Comparison of ENCODE assay signal across 20 cellular contexts in the genomic region with DNA sequence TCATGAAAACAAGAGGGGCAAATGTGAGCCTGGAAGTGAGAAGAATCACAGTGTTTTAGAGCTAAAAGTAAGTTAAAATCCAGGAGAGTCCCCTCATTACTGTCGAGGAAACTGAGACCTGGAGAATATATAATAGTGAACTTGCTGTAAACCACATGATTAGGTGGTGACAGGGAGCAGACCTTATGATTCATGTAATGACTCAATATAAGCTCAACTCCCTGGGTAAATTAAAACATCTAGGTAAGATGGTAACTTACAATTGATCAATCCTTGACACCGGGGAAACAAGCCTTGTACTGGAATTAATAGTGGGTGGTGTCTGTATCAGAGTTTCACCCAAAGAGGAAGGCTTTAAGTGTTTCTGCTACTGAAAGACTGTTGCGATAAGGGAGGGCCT.
DNase-seq lines count a peak whose midpoint lies in the region; ATAC-seq and TF ChIP-seq lines count a peak whose summit lies in the region.
"Had no signal": no experiment of that assay in that cellular context is flagged by ENCODE, and none has a peak within 500 bp of the region (broad histone marks: within the 10 kb centered on the region; RNA-seq: fewer than 3 reads in every experiment).

No MANE protein-coding gene starts in this region.

- no peaks in the 10 kb centered on the region for H3K27me3 Mint-ChIP-seq in MCF 10A (ENCODE audit: insufficient read depth, unreplicated experiment)

- no peaks in the 10 kb centered on the region for H3K4me1 Mint-ChIP-seq in MCF 10A (ENCODE audit: insufficient read depth, unreplicated experiment)
- H3K4me1 Mint-ChIP-seq: CD4-positive, alpha-beta memory T cell; H9 had no signal

- dilution Hi-C loops in mammary epithelial cell (cut with HindIII; ENCODE audit: low sequenced_read_pairs) = no loop called here

- peak; percentile 93 for ATAC-seq in PC-3

- H3K4me3 Mint-ChIP-seq in MCF 10A (ENCODE audit: unreplicated experiment) = no peak overlapping the region
- H3K4me3 Mint-ChIP-seq: CD4-positive, alpha-beta memory T cell; H9 had no signal

- BruUV-seq in mammary epithelial cell (replicated peaks; lab: Mats Ljungman, UMichigan) (no TSS peak), MCF 10A (replicated peaks; lab: Mats Ljungman, UMichigan) (no TSS peak), PC-3 (replicated peaks; lab: Mats Ljungman, UMichigan) (no TSS peak)

- H4K20me1 ChIP-seq in mammary epithelial cell (ENCODE audit: insufficient read depth, low read length) = no peaks in the 10 kb centered on the region
- no peaks in the 10 kb centered on the region for H4K20me1 ChIP-seq in PC-3 (ENCODE audit: low read length)
- H4K20me1 ChIP-seq: BLaER1 had no signal

- H3F3A ChIP-seq in PC-3 (ENCODE audit: low read length, unreplicated experiment) = no peaks in the 10 kb centered on the region

- 62% methylated on average over 3 of the region's 3 CpGs for WGBS in mammary epithelial cell (ENCODE audit: low coverage, missing lambda C conversion rate)

- no peaks in the 10 kb centered on the region for H3K36me3 Mint-ChIP-seq in MCF 10A (ENCODE audit: insufficient read depth, unreplicated experiment)
- H3K36me3 Mint-ChIP-seq: CD4-positive, alpha-beta memory T cell had no signal

- in situ Hi-C loops in mammary epithelial cell (cut with MboI; ENCODE audit: low sequenced_read_pairs in 2 of 2) = no loop called here

- intact Hi-C loops in mammary epithelial cell (cut with micrococcal nuclease) (loop anchor here (10.0 kb wide), 1 partner anchor 107 kb away; no protein-coding TSS in a partner anchor), MCF 10A (cut with micrococcal nuclease) (no loop called here), PC-3 (cut with micrococcal nuclease) (no loop called here)

- no peaks in the 10 kb centered on the region for H3K4me1 ChIP-seq in mammary epithelial cell (ENCODE audit: insufficient read depth, low read length)
- H3K4me1 ChIP-seq in PC-3 (ENCODE audit: insufficient read depth, low read length) = peaks cover 34% of the 10 kb centered on the region
- H3K4me1 ChIP-seq: SJCRH30 had no signal

- H3K27ac ChIP-seq in mammary epithelial cell (ENCODE audit: insufficient read depth, low read depth, low read length) (no peak overlapping the region), PC-3 (ENCODE audit: low read length) (peak overlapping the region; percentile 69), caudate nucleus (ENCODE audit: low read depth, low read length) (peak overlapping the region; percentile 32)
- H3K27ac ChIP-seq: BLaER1, HL-60, SJCRH30 had no signal

- H3K27me3 ChIP-seq in mammary epithelial cell (ENCODE audit: insufficient read depth, low read length) = no peaks in the 10 kb centered on the region
- no peaks in the 10 kb centered on the region for H3K27me3 ChIP-seq in PC-3 (ENCODE audit: low read length)
- H3K27me3 ChIP-seq: BLaER1, SJCRH30 had no signal

- H3K27ac Mint-ChIP-seq in MCF 10A (ENCODE audit: low read depth, unreplicated experiment) = no peak overlapping the region
- H3K27ac Mint-ChIP-seq: CD4-positive, alpha-beta memory T cell; H9 had no signal

- no peaks in the 10 kb centered on the region for H3K36me3 ChIP-seq in mammary epithelial cell (ENCODE audit: insufficient read depth, low read length)
- H3K36me3 ChIP-seq in PC-3 (ENCODE audit: low read depth, low read length) = no peaks in the 10 kb centered on the region
- H3K36me3 ChIP-seq: BLaER1, SJCRH30 had no signal

- H3K4me3 ChIP-seq in mammary epithelial cell (replicated peaks in 1 of 3; ENCODE audit: insufficient read depth in 1 of 3, low read depth in 2 of 3, low read length in 3 of 3) (no peak overlapping the region), PC-3 (ENCODE audit: low read length) (0 out of 2 replicates have a peak overlapping the region, but pooled peaks have one; percentile 2)
- H3K4me3 ChIP-seq: BLaER1, SJCRH30 had no signal

- H2AFZ ChIP-seq in mammary epithelial cell (ENCODE audit: low read depth, low read length) (no peak overlapping the region), PC-3 (ENCODE audit: low read length) (0 out of 2 replicates have a peak overlapping the region, but pooled peaks have one; percentile 5)

- H3K9me3 Mint-ChIP-seq in MCF 10A (ENCODE audit: unreplicated experiment) = peaks cover 7% of the 10 kb centered on the region
- H3K9me3 Mint-ChIP-seq: H9 had no signal

- TF ChIP-seq CTCF in mammary epithelial cell (conservative IDR thresholded peaks at IDR 0.05 in 1 of 2, IDR thresholded peaks at IDR 0.05 in 1 of 2; ENCODE audit: extremely low read depth in 1 of 2, insufficient read depth in 1 of 2, low read depth in 1 of 2, low read length in 2 of 2) (no peak), MCF 10A (IDR thresholded peaks at IDR 0.05; ENCODE audit: unreplicated experiment) (no peak), PC-3 (conservative IDR thresholded peaks at IDR 0.05; ENCODE audit: low read depth, low read length) (no peak)

- H3K9me2 ChIP-seq in PC-3 (replicated peaks; ENCODE audit: low read length) = no peaks in the 10 kb centered on the region

- H3K79me2 ChIP-seq in mammary epithelial cell (ENCODE audit: insufficient read depth, low read length) (no peaks in the 10 kb centered on the region), PC-3 (ENCODE audit: low read length) (peaks cover 28% of the 10 kb centered on the region; the same call in 1 of the 2 replicates)

- no peaks in the 10 kb centered on the region for H3K9me3 ChIP-seq in mammary epithelial cell (replicated peaks; ENCODE audit: insufficient read depth, low read length)
- H3K9me3 ChIP-seq in PC-3 (ENCODE audit: low read length) = no peaks in the 10 kb centered on the region
- H3K9me3 ChIP-seq: BLaER1, SJCRH30 had no signal

- POLR2A ChIA-PET in MCF 10A (lab: Yijun Ruan, JAX) (interaction anchor here (0.6 to 1.1 kb wide), 2 partner anchors 74 to 86 kb away, joined by 3 to 4 read pairs; no protein-coding TSS in a partner anchor), PC-3 (lab: Charles Lee; ENCODE audit: unreplicated experiment) (interaction anchor here (1.1 kb wide), 1 partner anchor 104 kb away, joined by 7 read pairs; no protein-coding TSS in a partner anchor)

- H3K4me2 ChIP-seq in mammary epithelial cell (ENCODE audit: insufficient read depth, low read depth, low read length) (no peak overlapping the region), PC-3 (ENCODE audit: low read length) (peak overlapping the region; percentile 43)
- H3K4me2 ChIP-seq: BLaER1 had no signal

- CTCF ChIA-PET in mammary epithelial cell (lab: Charles Lee; ENCODE audit: low non-redundant PET) (no interaction called here), MCF 10A (lab: Yijun Ruan, JAX) (interaction anchor here (0.6 to 0.7 kb wide), 2 partner anchors 194 to 860 kb away, joined by 3 read pairs; no protein-coding TSS in a partner anchor), PC-3 (lab: Charles Lee) (interaction anchor here (0.5 to 1.4 kb wide), 5 partner anchors 29 to 1340 kb away, joined by 3 to 7 read pairs (median 4); no protein-coding TSS in a partner anchor)

- DNase-seq in mammary epithelial cell (peak; percentile 42), MCF 10A (ENCODE audit: unreplicated experiment) (no peak), PC-3 (peak; percentile 74), caudate nucleus (lab: John Stamatoyannopoulos, UW) (no peak), LoVo (ENCODE audit: low spot score) (no peak), HUDEP-2 (lab: John Stamatoyannopoulos, UW; ENCODE audit: unreplicated experiment in 76 of 76) (no peak)
- no peak for DNase-seq in stimulated activated CD8-positive, alpha-beta memory T cell treated with anti-CD3 and anti-CD28 coated beads, Interleukin-4, amount 100 ng/mL, for 48 hours
- DNase-seq in activated T-cell treated with anti-CD3 and anti-CD28 coated beads, Interleukin-2, amount 50 U/mL, for 48 hours = no peak
- DNase-seq: CD4-positive, alpha-beta memory T cell; DMS153; H9; MV-4-11; NCI-H187 treated with DMSO at 0.1 percent for 48 hours; NCI-H2227 treated with DMSO at 0.1 percent for 48 hours; NCI-H510A treated with DMSO at 0.1 percent for 48 hours; NCI-H774; OCI-M1; SJCRH30 had no signal

- H3K9ac ChIP-seq in mammary epithelial cell (ENCODE audit: insufficient read depth, low read length) = no peak overlapping the region
- H3K9ac ChIP-seq in PC-3 (ENCODE audit: low read length) = peak overlapping the region; percentile 23; the same call in 1 of the 2 replicates
- H3K9ac ChIP-seq: BLaER1 had no signal

Comparison
In these comparisons a context has a peak if more than half of its experiments do, and no peak if none do; other contexts are left out.
1. DNase-seq: peak in mammary epithelial cell (single experiment) and PC-3 (single experiment); none in MCF 10A (single experiment), caudate nucleus (0 of 61), LoVo (single experiment), HUDEP-2 (0 of 76), stimulated activated CD8-positive, alpha-beta memory T cell treated with anti-CD3 and anti-CD28 coated beads, Interleukin-4, amount 100 ng/mL, for 48 hours (single experiment) and activated T-cell treated with anti-CD3 and anti-CD28 coated beads, Interleukin-2, amount 50 U/mL, for 48 hours (0 of 2).